Comparison of ENCODE assay signal across 24 cellular contexts in genomic region chr12:55942055-55942454, GRCh38. TPM values are rescaled to one million over a fixed set of nuclear protein-coding genes. Genes with fewer than 3 reads are reported as not detected.
DNase-seq lines count a peak whose midpoint lies in the region; ATAC-seq and TF ChIP-seq lines count a peak whose summit lies in the region.
"Had no signal": no experiment of that assay in that cellular context is flagged by ENCODE, and none has a peak within 500 bp of the region (broad histone marks: within the 10 kb centered on the region; RNA-seq: fewer than 3 reads in every experiment).

No MANE protein-coding gene starts in this region.

- no peak overlapping the region for H3K4me3 Mint-ChIP-seq in CD4-positive, alpha-beta T cell
- H3K4me3 Mint-ChIP-seq in activated CD8-positive, alpha-beta T cell treated with anti-CD3 and anti-CD28 coated beads for 36 hours, result no peak overlapping the region
- peak overlapping the region; percentile 34 for H3K4me3 Mint-ChIP-seq in endothelial cell (ENCODE audit: unreplicated experiment)
- H3K4me3 Mint-ChIP-seq: memory B cell had no signal

- intact Hi-C loops in CD4-positive, alpha-beta T cell (cut with DNase I, micrococcal nuclease), result no loop called here
- intact Hi-C loops in activated CD8-positive, alpha-beta T cell treated with anti-CD3 and anti-CD28 coated beads for 36 hours (cut with micrococcal nuclease), result no loop called here

- no peaks in the 10 kb centered on the region for H3K9me3 ChIP-seq in CD4-positive, alpha-beta T cell (ENCODE audit: control insufficient read depth, low read length)
- H3K9me3 ChIP-seq: testis had no signal

- POLR2A ChIA-PET in CD4-positive, alpha-beta T cell (lab: Charles Lee), result interaction anchor here (0.6 to 18.6 kb wide), 6 partner anchors 8 to 124 kb away, joined by 3 to 251 read pairs (median 6); partner anchors contain the start of genes ORMDL2, RAB5B and SARNP
- POLR2A ChIA-PET in activated CD8-positive, alpha-beta T cell treated with anti-CD3 and anti-CD28 coated beads for 36 hours (lab: Charles Lee), result interaction anchor here (0.8 to 3.0 kb wide), 8 partner anchors 8 to 98 kb away, joined by 3 to 11 read pairs (median 4); no protein-coding TSS in a partner anchor

- H3K27ac ChIP-seq in CD4-positive, alpha-beta T cell (ENCODE audit: low read depth, low read length), result peak overlapping the region; percentile 53
- H3K27ac ChIP-seq: 22Rv1, PC-9, testis had no signal

- H3K9me3 Mint-ChIP-seq in CD4-positive, alpha-beta T cell, result no peaks in the 10 kb centered on the region
- H3K9me3 Mint-ChIP-seq in activated CD8-positive, alpha-beta T cell treated with anti-CD3 and anti-CD28 coated beads for 36 hours, result no peaks in the 10 kb centered on the region
- no peaks in the 10 kb centered on the region for H3K9me3 Mint-ChIP-seq in endothelial cell (ENCODE audit: unreplicated experiment)
- H3K9me3 Mint-ChIP-seq: memory B cell had no signal

- no peak for TF ChIP-seq CTCF in CD4-positive, alpha-beta T cell (IDR thresholded peaks at IDR 0.05)
- no peak for TF ChIP-seq CTCF in activated CD8-positive, alpha-beta T cell treated with anti-CD3 and anti-CD28 coated beads for 36 hours (IDR thresholded peaks at IDR 0.05)
- TF ChIP-seq CTCF in endothelial cell (IDR thresholded peaks at IDR 0.05; ENCODE audit: unreplicated experiment), result no peak

- no peak for ATAC-seq in CD4-positive, alpha-beta T cell (ENCODE audit: poor library complexity)
- no peak for ATAC-seq in activated CD8-positive, alpha-beta T cell treated with anti-CD3 and anti-CD28 coated beads for 36 hours
- no peak for ATAC-seq in HG02885 (IDR thresholded peaks at IDR 0.05; ENCODE audit: poor library complexity, unreplicated experiment)
- ATAC-seq: Right ventricle myocardium inferior, SK-N-SH treated with all-trans-retinoic acid at 6 μM for 48 hours had no signal

- no peaks in the 10 kb centered on the region for H3K27me3 ChIP-seq in CD4-positive, alpha-beta T cell (ENCODE audit: control insufficient read depth, insufficient read depth, low read length)
- H3K27me3 ChIP-seq: testis had no signal

- peaks cover 99% of the 10 kb centered on the region for H3K36me3 Mint-ChIP-seq in CD4-positive, alpha-beta T cell (ENCODE audit: low read depth)
- peaks cover 88% of the 10 kb centered on the region for H3K36me3 Mint-ChIP-seq in activated CD8-positive, alpha-beta T cell treated with anti-CD3 and anti-CD28 coated beads for 36 hours (ENCODE audit: low read depth)
- peaks cover 44% of the 10 kb centered on the region for H3K36me3 Mint-ChIP-seq in endothelial cell (ENCODE audit: low read depth, unreplicated experiment)

- DNase-seq in NCI-H1105 treated with DMSO at 0.1 percent for 48 hours (lab: John Stamatoyannopoulos, UW) (peak; percentile 5), NCI-H1105 (lab: John Stamatoyannopoulos, UW) (no peak), endothelial cell (ENCODE audit: low spot score) (no peak), cerebellar cortex (ENCODE audit: low spot score) (no peak), GDM1 (lab: John Stamatoyannopoulos, UW) (no peak)
- DNase-seq in CD4-positive, alpha-beta T cell, result no peak
- DNase-seq in activated CD8-positive, alpha-beta T cell treated with anti-CD3 and anti-CD28 coated beads for 36 hours, result no peak
- DNase-seq: activated CD4-positive, alpha-beta T cell treated with anti-CD3 and anti-CD28 coated beads, Interleukin-2, amount 50 U/mL, for 1 hour; activated CD8-positive, alpha-beta memory T cell treated with anti-CD3 and anti-CD28 coated beads, Interleukin-2, amount 50 U/mL, for 48 hours; activated gamma-delta T cell treated with Interleukin-2 at 50 U/mL for 16 hours; cerebellar nuclear complex; IMR-90; NCI-H1694; NCI-H2171; NCI-H510A; PC-9; stimulated activated CD4-positive, alpha-beta T cell treated with anti-CD3 and anti-CD28 coated beads, Interleukin-15, amount 100 ng/mL, for 24 hours; stimulated activated naive CD4-positive, alpha-beta T cell; testis had no signal

- H3K27ac Mint-ChIP-seq in CD4-positive, alpha-beta T cell, result peak overlapping the region; percentile 72
- H3K27ac Mint-ChIP-seq in activated CD8-positive, alpha-beta T cell treated with anti-CD3 and anti-CD28 coated beads for 36 hours, result peak overlapping the region; percentile 62
- H3K27ac Mint-ChIP-seq in endothelial cell (ENCODE audit: unreplicated experiment), result no peak overlapping the region

- peaks cover 72% of the 10 kb centered on the region for H3K4me1 Mint-ChIP-seq in CD4-positive, alpha-beta T cell (ENCODE audit: low read depth)
- H3K4me1 Mint-ChIP-seq in activated CD8-positive, alpha-beta T cell treated with anti-CD3 and anti-CD28 coated beads for 36 hours (ENCODE audit: low read depth), result peaks cover 72% of the 10 kb centered on the region
- peaks cover 10% of the 10 kb centered on the region for H3K4me1 Mint-ChIP-seq in endothelial cell (ENCODE audit: unreplicated experiment)

- CTCF ChIA-PET in CD4-positive, alpha-beta T cell (lab: Charles Lee), result interaction anchor here (1.7 to 5.4 kb wide), 3 partner anchors 14 to 203 kb away, joined by 4 to 86 read pairs (median 5); partner anchors contain the start of genes DGKA and PYM1
- CTCF ChIA-PET in activated CD8-positive, alpha-beta T cell treated with anti-CD3 and anti-CD28 coated beads for 36 hours (lab: Charles Lee), result interaction anchor here (0.8 to 4.0 kb wide), 6 partner anchors 9 to 204 kb away, joined by 3 to 31 read pairs (median 4); no protein-coding TSS in a partner anchor

- H3K27me3 Mint-ChIP-seq in CD4-positive, alpha-beta T cell, result no peaks in the 10 kb centered on the region
- no peaks in the 10 kb centered on the region for H3K27me3 Mint-ChIP-seq in activated CD8-positive, alpha-beta T cell treated with anti-CD3 and anti-CD28 coated beads for 36 hours
- H3K27me3 Mint-ChIP-seq in endothelial cell (ENCODE audit: unreplicated experiment), result peaks cover 9% of the 10 kb centered on the region
- H3K27me3 Mint-ChIP-seq: memory B cell had no signal

RNA-seq across cellular contexts. Expression of gene DGKA, which starts 11.1 kb away (rescaled TPM):
- total RNA-seq in CD4-positive, alpha-beta T cell, result 100 to 1,000 TPM; 799 to 818 TPM
- total RNA-seq in activated CD8-positive, alpha-beta T cell treated with anti-CD3 and anti-CD28 coated beads for 36 hours, result 100 to 1,000 TPM; 350 to 353 TPM
- total RNA-seq in endothelial cell (ENCODE audit: unreplicated experiment), result 70.1 TPM

RNA-seq across cellular contexts. Expression of gene PYM1, which starts 14.4 kb away (rescaled TPM):
- total RNA-seq in CD4-positive, alpha-beta T cell, result 10 to 100 TPM; 13.7 to 16.7 TPM
- 10 to 100 TPM; 22.1 to 22.9 TPM for total RNA-seq in activated CD8-positive, alpha-beta T cell treated with anti-CD3 and anti-CD28 coated beads for 36 hours
- 58.6 TPM for total RNA-seq in endothelial cell (ENCODE audit: unreplicated experiment)

RNA-seq across cellular contexts. Expression of gene PMEL, which starts 23.8 kb away (rescaled TPM):
- not detected for total RNA-seq in CD4-positive, alpha-beta T cell
- 1 to 10 TPM in 1 of 2 experiments, under 1 TPM in 1; 0.65 to 1.2 TPM for total RNA-seq in activated CD8-positive, alpha-beta T cell treated with anti-CD3 and anti-CD28 coated beads for 36 hours
- 136 TPM for total RNA-seq in endothelial cell (ENCODE audit: unreplicated experiment)
- total RNA-seq: Right ventricle myocardium inferior had no signal

RNA-seq across cellular contexts. Expression of gene CDK2, which starts 24.6 kb away (rescaled TPM):
- 10 to 100 TPM; 15.8 to 16.0 TPM for total RNA-seq in CD4-positive, alpha-beta T cell
- total RNA-seq in activated CD8-positive, alpha-beta T cell treated with anti-CD3 and anti-CD28 coated beads for 36 hours, result 10 to 100 TPM; 86.7 to 90.1 TPM
- 43.0 TPM for total RNA-seq in endothelial cell (ENCODE audit: unreplicated experiment)

RNA-seq across cellular contexts. Expression of gene RAB5B, which starts 31.8 kb away (rescaled TPM):
- total RNA-seq in CD4-positive, alpha-beta T cell, result 10 to 100 TPM; 21.6 to 27.4 TPM
- total RNA-seq in activated CD8-positive, alpha-beta T cell treated with anti-CD3 and anti-CD28 coated beads for 36 hours, result 10 to 100 TPM; 26.0 to 32.4 TPM
- total RNA-seq in endothelial cell (ENCODE audit: unreplicated experiment), result 130 TPM

Comparison
In these comparisons a context has a peak if more than half of its experiments do, and no peak if none do; other contexts are left out.
1. RNA of gene PMEL, which starts 23.8 kb away (total RNA-seq): 136 TPM in endothelial cell (single experiment); 0.65 to 1.2 TPM in activated CD8-positive, alpha-beta T cell treated with anti-CD3 and anti-CD28 coated beads for 36 hours and not detected in CD4-positive, alpha-beta T cell; every median in the first group is over 10 times any median in the second.